19 cellular contexts compared by ENCODE assay signal in genomic region chr20:36823126-36823525, GRCh38. TPM values are rescaled to one million over a fixed set of nuclear protein-coding genes. Genes with fewer than 3 reads are reported as not detected.
A peak's percentile ranks its signal among the peaks of the same experiment; 100 is the strongest.
DNase-seq lines count a peak whose midpoint lies in the region; ATAC-seq and TF ChIP-seq lines count a peak whose summit lies in the region.
"Had no signal": no experiment of that assay in that cellular context is flagged by ENCODE, and none has a peak within 500 bp of the region (broad histone marks: within the 10 kb centered on the region; RNA-seq: fewer than 3 reads in every experiment).

No MANE protein-coding gene starts in this region.

- peak overlapping the region; percentile 85 to 93 (median 86) for H3K27ac ChIP-seq in thyroid gland
- H3K27ac ChIP-seq: WERI-Rb-1 had no signal

- peak overlapping the region; percentile 35 to 97 (median 95) for H3K27ac Mint-ChIP-seq in brain
- H3K27ac Mint-ChIP-seq: activated CD8-positive, alpha-beta T cell treated with anti-CD3 and anti-CD28 coated beads for 36 hours; CD4-positive, alpha-beta T cell had no signal

- no peaks in the 10 kb centered on the region for H3K27me3 Mint-ChIP-seq in brain
- H3K27me3 Mint-ChIP-seq: activated CD8-positive, alpha-beta T cell treated with anti-CD3 and anti-CD28 coated beads for 36 hours; CD4-positive, alpha-beta T cell; naive B cell had no signal

- no peaks in the 10 kb centered on the region for H3K9me3 ChIP-seq in thyroid gland

- peaks cover 76% of the 10 kb centered on the region for H3K4me1 Mint-ChIP-seq in brain

- H3K36me3 Mint-ChIP-seq in brain: peaks cover 55% of the 10 kb centered on the region

- no peaks in the 10 kb centered on the region for H3K27me3 ChIP-seq in thyroid gland

- intact Hi-C loops in Right ventricle myocardium superior (cut with DNase I): no loop called here
- intact Hi-C loops in left cardiac atrium (cut with DNase I): no loop called here
- intact Hi-C loops in thyroid gland (cut with DNase I): no loop called here

- peak; percentile 18 for ATAC-seq in Right ventricle myocardium superior (ENCODE audit: poor library complexity)
- ATAC-seq in left cardiac atrium: no peak
- ATAC-seq in GM19023 (IDR thresholded peaks at IDR 0.05; ENCODE audit: unreplicated experiment): no peak
- ATAC-seq in HG03520 (IDR thresholded peaks at IDR 0.05; ENCODE audit: unreplicated experiment): no peak
- ATAC-seq in HG03432 (IDR thresholded peaks at IDR 0.05; ENCODE audit: unreplicated experiment): no peak
- ATAC-seq: activated CD8-positive, alpha-beta T cell treated with anti-CD3 and anti-CD28 coated beads for 36 hours; esophagus mucosa had no signal

- WGBS in thyroid gland, 2 donors: 9 to 25% methylated on average over 5 of the region's 5 CpGs

- peak overlapping the region in 2 of 5 experiments; percentile 49 to 61 for H3K4me3 Mint-ChIP-seq in brain
- H3K4me3 Mint-ChIP-seq: activated CD8-positive, alpha-beta T cell treated with anti-CD3 and anti-CD28 coated beads for 36 hours; CD4-positive, alpha-beta T cell had no signal

- H3K4me3 ChIP-seq in thyroid gland (replicated peaks in 1 of 3): no peak overlapping the region

- peaks cover 54 to 71% of the 10 kb centered on the region in 2 donors for H3K4me1 ChIP-seq in thyroid gland

- H3K9me3 Mint-ChIP-seq in brain: no peaks in the 10 kb centered on the region
- H3K9me3 Mint-ChIP-seq: activated CD8-positive, alpha-beta T cell treated with anti-CD3 and anti-CD28 coated beads for 36 hours; CD4-positive, alpha-beta T cell; naive B cell had no signal

- DNase-seq in Right ventricle myocardium superior (no peak), left cardiac atrium (no peak), myocyte (ENCODE audit: low read depth) (peak; percentile 50), thyroid gland (peak; percentile 57 to 69)
- DNase-seq: activated CD8-positive, alpha-beta T cell treated with anti-CD3 and anti-CD28 coated beads for 36 hours; amniotic stem cell; CD4-positive, alpha-beta T cell; hippocampal formation; naive B cell; NCI-H1930; NCI-H82; SW 1271; WERI-Rb-1 had no signal

- TF ChIP-seq CTCF in brain (conservative IDR thresholded peaks at IDR 0.05) (no peak), thyroid gland (IDR thresholded peaks at IDR 0.05) (no peak)

- H3K36me3 ChIP-seq in thyroid gland: peaks cover 7 to 9% of the 10 kb centered on the region in 2 donors

- TF ChIP-seq POLR2A in thyroid gland (IDR thresholded peaks at IDR 0.05): no peak

RNA-seq across cellular contexts. Expression of gene DSN1, which starts 49.6 kb away (rescaled TPM):
- total RNA-seq in Right ventricle myocardium superior (3.5 TPM), left cardiac atrium (1 to 10 TPM; 5.0 to 6.7 TPM), myocyte (4.6 and 8.4 TPM in 2 replicates), thyroid gland (10 to 100 TPM; 10.6 to 14.9 (median 13.0) TPM)
- polyA plus RNA-seq in brain (ENCODE audit: insufficient read depth, low read depth, low replicate concordance): 24.1 TPM
- 3.8 TPM for polyA plus RNA-seq in myocyte (2012)

RNA-seq across cellular contexts. Expression of gene TLDC2, which starts 52.8 kb away (rescaled TPM):
- total RNA-seq in Right ventricle myocardium superior: not detected
- under 1 TPM in 1 of 2 donors, not detected in 1; 0.18 TPM for total RNA-seq in left cardiac atrium
- not detected for polyA plus RNA-seq in brain (ENCODE audit: insufficient read depth, low read depth, low replicate concordance)
- total RNA-seq in myocyte: not detected in 2 replicates
- polyA plus RNA-seq in myocyte (2012): 0.18 TPM
- total RNA-seq in thyroid gland: 1 to 10 TPM in 2 of 4 donors, under 1 TPM in 2; 0.45 to 2.5 (median 1.1) TPM
- total RNA-seq: activated CD8-positive, alpha-beta T cell treated with anti-CD3 and anti-CD28 coated beads for 36 hours; CD4-positive, alpha-beta T cell; pulmonary artery endothelial cell had no signal

Comparison
In these comparisons a context has a peak if more than half of its experiments do, and no peak if none do; other contexts are left out.
1. DNase-seq: peak in myocyte (single experiment) and thyroid gland (2 of 2); none in Right ventricle myocardium superior (single experiment) and left cardiac atrium (single experiment).